23 cellular contexts compared by ENCODE assay signal in genomic region chr3:73413619-73414018, GRCh38.
"Had no signal": no experiment of that assay in that cellular context is flagged by ENCODE, and none has a peak within 500 bp of the region (broad histone marks: within the 10 kb centered on the region; RNA-seq: fewer than 3 reads in every experiment).

No MANE protein-coding gene starts in this region.

- H3K36me3 ChIP-seq: brain microvascular endothelial cell had no signal

- ATAC-seq: activated T-cell treated with anti-CD3 and anti-CD28 coated beads, Interleukin-2, amount 50 U/mL, for 4 hours; PC-3 had no signal

- FAIRE-seq: astrocyte, RCC 7860 had no signal

- H3K4me3 ChIP-seq: SK-N-MC had no signal

- H3K27me3 ChIP-seq: brain microvascular endothelial cell had no signal

- DNase-seq: activated CD4-positive, alpha-beta memory T cell treated with anti-CD3 and anti-CD28 coated beads for 36 hours; activated CD4-positive, alpha-beta T cell treated with anti-CD3 and anti-CD28 coated beads, Interleukin-2, amount 10 ng/mL, durations not matched to agents 7 days and 5 days; activated CD4-positive, CD25-positive, alpha-beta regulatory T cell; activated CD8-positive, alpha-beta memory T cell treated with anti-CD3 and anti-CD28 coated beads for 24 hours; activated gamma-delta T cell; activated naive CD4-positive, alpha-beta T cell treated with anti-CD3 and anti-CD28 coated beads for 36 hours; activated T-cell treated with anti-CD3 and anti-CD28 coated beads, Interleukin-2, amount 50 U/mL, for 4 hours; amygdala; brain microvascular endothelial cell; MM.1S; NCI-H1105; NCI-H1436 treated with DMSO at 0.1 percent for 48 hours; NCI-H187; NCI-H2081; NCI-H446; NCI-H524; PC-3; SIG-M5; T-helper 1 cell had no signal

- H3K27ac ChIP-seq: brain microvascular endothelial cell, SK-N-MC, VCaP had no signal
